In genomic region chr10:94264085-94264484, GRCh38 we compare ENCODE assay signal across 13 cellular contexts.
DNase-seq lines count a peak whose midpoint lies in the region; ATAC-seq and TF ChIP-seq lines count a peak whose summit lies in the region.
"Had no signal": no experiment of that assay in that cellular context is flagged by ENCODE, and none has a peak within 500 bp of the region (broad histone marks: within the 10 kb centered on the region; RNA-seq: fewer than 3 reads in every experiment).

No MANE protein-coding gene starts in this region.

- CTCF ChIA-PET in HEK293 (lab: Yijun Ruan, JAX): no interaction called here

- H3K27me3 ChIP-seq in SJCRH30: no peaks in the 10 kb centered on the region

- DNase-seq in DMS 273 (lab: John Stamatoyannopoulos, UW; ENCODE audit: unreplicated experiment): peak; percentile 16
- DNase-seq in DMS 273 treated with DMSO at 0.1 percent for 48 hours (lab: John Stamatoyannopoulos, UW): no peak
- DNase-seq in SJCRH30: peak; percentile 4 to 24
- peak; percentile 56 for DNase-seq in myocyte (ENCODE audit: low read depth)
- DNase-seq: CD8-positive, alpha-beta T cell; COR-L47; DMS53; GF-D8 had no signal

- H3K9me3 ChIP-seq in HEK293 (ENCODE audit: control insufficient read depth, insufficient read depth, low read depth, low read length) (no peaks in the 10 kb centered on the region), SJCRH30 (replicated peaks) (no peaks in the 10 kb centered on the region)

- POLR2A ChIA-PET in HEK293 (lab: Yijun Ruan, JAX): interaction anchor here (0.7 kb wide), 1 partner anchor 21 kb away, joined by 6 read pairs; no protein-coding TSS in a partner anchor

- no peak overlapping the region for H3K4me3 ChIP-seq in HEK293 (ENCODE audit: low read depth, low read length)
- no peak overlapping the region for H3K4me3 ChIP-seq in SJCRH30

- no peak for TF ChIP-seq CTCF in HEK293 (tag by site-specific recombination; IDR thresholded peaks at IDR 0.05)

- no peaks in the 10 kb centered on the region; the same call in 1 of the 2 replicates for H3K4me1 ChIP-seq in HEK293 (ENCODE audit: control insufficient read depth, insufficient read depth, low read length)
- H3K4me1 ChIP-seq in SJCRH30: no peaks in the 10 kb centered on the region

- no peak overlapping the region for H3K27ac ChIP-seq in HEK293 (ENCODE audit: extremely low read depth, low read depth, low read length)
- H3K27ac ChIP-seq in SJCRH30: no peak overlapping the region
- H3K27ac ChIP-seq: 22Rv1 had no signal

- ATAC-seq in HG02678 (IDR thresholded peaks at IDR 0.05; ENCODE audit: unreplicated experiment) (no peak), HG02763 (IDR thresholded peaks at IDR 0.05; ENCODE audit: unreplicated experiment) (no peak)
- ATAC-seq: CD8-positive, alpha-beta T cell; HCT116 had no signal

- H3K36me3 ChIP-seq in HEK293 (ENCODE audit: control insufficient read depth in 2 of 2, insufficient read depth in 1 of 2, low read length in 2 of 2) (no peaks in the 10 kb centered on the region), SJCRH30 (no peaks in the 10 kb centered on the region)

TF ChIP-seq in HEK293, 187 proteins besides CTCF, POLR2A, EP300 and RAD21:
- TF ChIP-seq FEZF1 (tag by site-specific recombination; IDR thresholded peaks at IDR 0.05) (peak; percentile 24; the same call in 1 of the 2 replicates), ZNF571 (tag by site-specific recombination; IDR thresholded peaks at IDR 0.05) (no peak), ZSCAN30 (tag by site-specific recombination; IDR thresholded peaks at IDR 0.05) (no peak), ZNF335 (tag by site-specific recombination; conservative IDR thresholded peaks at IDR 0.05) (0 out of 2 replicates have a peak, but pooled peaks have one; percentile 22)
